In the genomic region with DNA sequence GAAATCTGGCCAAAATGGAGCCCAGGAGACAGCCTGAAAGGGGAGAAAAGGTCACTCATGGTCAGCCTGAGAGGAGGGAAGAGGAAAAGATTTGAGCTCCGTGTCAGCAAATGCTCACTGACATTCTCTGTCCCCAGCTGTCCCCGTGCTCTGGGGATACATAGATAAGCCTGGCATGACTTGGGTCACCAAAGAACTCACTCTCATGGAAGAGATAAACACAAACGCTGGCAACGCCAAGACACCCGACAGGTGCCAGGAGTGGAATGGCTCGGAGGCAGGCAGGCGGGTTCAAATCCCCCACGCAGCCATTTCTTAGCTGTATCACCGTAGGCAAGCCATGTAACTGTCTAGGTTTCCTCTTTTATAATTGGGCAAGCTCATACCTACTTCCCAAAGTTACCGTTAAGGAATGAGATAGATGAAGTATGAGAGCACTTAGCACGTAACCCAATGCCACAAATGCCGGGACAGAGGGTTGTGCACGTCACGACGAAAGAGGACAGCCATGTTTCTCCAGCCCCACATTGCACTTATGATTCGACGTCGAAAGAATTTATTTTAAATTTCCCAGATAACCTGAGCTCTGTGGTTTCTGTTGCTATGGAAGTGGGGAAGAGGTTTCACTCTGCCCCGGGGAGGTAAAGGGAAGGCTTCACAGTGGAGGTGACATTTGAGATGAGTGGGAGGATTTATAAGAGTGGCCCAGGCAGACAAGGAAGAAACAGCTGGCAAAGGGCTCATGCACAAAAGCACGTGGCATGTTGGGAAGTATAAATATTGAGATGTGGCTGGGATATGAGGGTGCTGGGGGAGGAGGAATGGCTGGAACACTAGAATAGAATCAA, we compare ENCODE assay signal across 22 cellular contexts. TPM values are rescaled to one million over a fixed set of nuclear protein-coding genes. Genes with fewer than 3 reads are reported as not detected.
DNase-seq lines count a peak whose midpoint lies in the region; ATAC-seq and TF ChIP-seq lines count a peak whose summit lies in the region.
"Had no signal": no experiment of that assay in that cellular context is flagged by ENCODE, and none has a peak within 500 bp of the region (broad histone marks: within the 10 kb centered on the region; RNA-seq: fewer than 3 reads in every experiment).

No MANE protein-coding gene starts in this region.

- peaks cover 17 to 76% (median 50%) of the 10 kb centered on the region in 4 donors for H3K4me1 ChIP-seq in transverse colon

- 26 to 81% methylated on average over 3 to 20 of the region's 20 CpGs for WGBS in transverse colon (ENCODE audit: low coverage in 1 of 2), 2 donors

- H3K36me3 Mint-ChIP-seq in mesothelial cell of epicardium: no peaks in the 10 kb centered on the region
- H3K36me3 Mint-ChIP-seq: stimulated activated memory B cell treated with anti-CD40 and anti-IgM and Interleukin-4, amounts not matched to agents 10 μg/mL and 1 μg/mL and 100 μg/mL, for 72 hours had no signal

- DNase-seq in NCI-H82 (lab: John Stamatoyannopoulos, UW) (peak; percentile 4), NCI-H82 treated with DMSO at 0.1 percent for 48 hours (lab: John Stamatoyannopoulos, UW; ENCODE audit: unreplicated experiment) (no peak), amniotic epithelial cell (ENCODE audit: low read depth) (peak; percentile 45), mesothelial cell of epicardium (ENCODE audit: low spot score in 2 of 2, unreplicated experiment in 2 of 2) (no peak), transverse colon (no peak), RPMI8226 (no peak)
- no peak for DNase-seq in activated CD8-positive, alpha-beta memory T cell treated with anti-CD3 and anti-CD28 coated beads, Interleukin-2, amount 50 U/mL, for 4 hours
- DNase-seq: activated CD4-positive, CD25-positive, alpha-beta regulatory T cell; activated CD8-positive, alpha-beta memory T cell treated with anti-CD3 and anti-CD28 coated beads for 24 hours; amniotic stem cell; DMS79 treated with DMSO at 0.1 percent for 48 hours; H7; kidney glomerular epithelial cell; NCI-H146; NCI-H446; ovary; SHP77 treated with DMSO at 0.1 percent for 48 hours; tibial artery had no signal

- no peaks in the 10 kb centered on the region for H3K27me3 ChIP-seq in transverse colon
- H3K27me3 ChIP-seq: ovary had no signal

- intact Hi-C loops in transverse colon (cut with DNase I; ENCODE audit: low total_unique reads): no loop called here

- TF ChIP-seq CTCF in mesothelial cell of epicardium (IDR thresholded peaks at IDR 0.05; ENCODE audit: unreplicated experiment) (no peak), transverse colon (IDR thresholded peaks at IDR 0.05) (no peak)

- H3K27ac Mint-ChIP-seq in mesothelial cell of epicardium: peak overlapping the region; percentile 15
- H3K27ac Mint-ChIP-seq: stimulated activated memory B cell treated with anti-CD40 and anti-IgM and Interleukin-4, amounts not matched to agents 10 μg/mL and 1 μg/mL and 100 μg/mL, for 72 hours had no signal

- H3K36me3 ChIP-seq in transverse colon: no peaks in the 10 kb centered on the region
- H3K36me3 ChIP-seq: ovary, tibial artery had no signal

- no peaks in the 10 kb centered on the region for H3K9me3 ChIP-seq in transverse colon
- H3K9me3 ChIP-seq: A549, ovary, tibial artery had no signal

- H3K27me3 Mint-ChIP-seq in mesothelial cell of epicardium (ENCODE audit: low read depth): no peaks in the 10 kb centered on the region

- no peak for TF ChIP-seq EP300 in transverse colon (IDR thresholded peaks at IDR 0.05; ENCODE audit: low read depth)

- no peak overlapping the region for H3K4me3 ChIP-seq in transverse colon
- H3K4me3 ChIP-seq: A549, ovary, tibial artery had no signal

- in situ Hi-C loops in transverse colon (cut with MboI; ENCODE audit: low pct_ligation_motif_present in 1 of 4, low pct_unique_long_range_greater_than_20kb in 1 of 4, low sequenced_read_pairs in 3 of 4): no loop called here

- no peak overlapping the region for H3K4me3 Mint-ChIP-seq in mesothelial cell of epicardium
- H3K4me3 Mint-ChIP-seq: stimulated activated memory B cell treated with anti-CD40 and anti-IgM and Interleukin-4, amounts not matched to agents 10 μg/mL and 1 μg/mL and 100 μg/mL, for 72 hours had no signal

- peaks cover 31% of the 10 kb centered on the region for H3K4me1 Mint-ChIP-seq in mesothelial cell of epicardium
- H3K4me1 Mint-ChIP-seq: stimulated activated memory B cell treated with anti-CD40 and anti-IgM and Interleukin-4, amounts not matched to agents 10 μg/mL and 1 μg/mL and 100 μg/mL, for 72 hours had no signal

- peak overlapping the region; percentile 83 to 90 (median 88) for H3K27ac ChIP-seq in transverse colon
- H3K27ac ChIP-seq: C4-2B, ovary, tibial artery had no signal

- ATAC-seq in HG03457 (IDR thresholded peaks at IDR 0.05; ENCODE audit: unreplicated experiment): no peak
- ATAC-seq: A549; stimulated activated memory B cell treated with anti-CD40 and anti-IgM and Interleukin-4, amounts not matched to agents 10 μg/mL and 1 μg/mL and 100 μg/mL, for 72 hours had no signal

- H3K9me3 Mint-ChIP-seq in mesothelial cell of epicardium: no peaks in the 10 kb centered on the region

- TF ChIP-seq POLR2A in transverse colon (IDR thresholded peaks at IDR 0.05): no peak

RNA-seq across cellular contexts. Expression of a gene that starts 41.4 kb away (rescaled TPM):
- total RNA-seq in mesothelial cell of epicardium (29.0 to 34.0 TPM (median 30.8 TPM) in 3 replicates), transverse colon (10 to 100 TPM; 20.9 to 47.6 (median 30.1) TPM)

Comparison
In these comparisons a context has a peak if more than half of its experiments do, and no peak if none do; other contexts are left out.
1. DNase-seq: peak in NCI-H82 (single experiment) and amniotic epithelial cell (single experiment); none in NCI-H82 treated with DMSO at 0.1 percent for 48 hours (single experiment), mesothelial cell of epicardium (0 of 2), transverse colon (single experiment), activated CD8-positive, alpha-beta memory T cell treated with anti-CD3 and anti-CD28 coated beads, Interleukin-2, amount 50 U/mL, for 4 hours (single experiment) and RPMI8226 (single experiment).